In the genomic region with DNA sequence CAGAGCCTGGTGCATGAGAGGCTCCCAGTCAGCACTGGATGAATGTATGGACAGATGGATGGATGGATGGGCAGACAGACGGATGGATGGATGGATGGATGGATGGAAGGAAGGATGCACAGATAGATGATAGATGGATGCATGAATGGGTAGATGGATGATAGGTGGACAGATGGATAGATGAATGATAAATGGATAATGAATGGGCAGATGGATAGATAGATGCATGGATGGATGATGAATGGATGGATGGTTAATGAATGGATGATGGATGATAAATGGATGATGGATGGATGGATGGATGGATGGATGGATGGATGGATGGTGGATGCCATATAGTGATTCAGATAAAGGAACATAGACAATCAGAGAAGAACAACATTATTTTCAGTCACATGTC, we compare ENCODE assay signal across 23 cellular contexts.
A peak's percentile ranks its signal among the peaks of the same experiment; 100 is the strongest.
DNase-seq lines count a peak whose midpoint lies in the region; ATAC-seq, FAIRE-seq and TF ChIP-seq lines count a peak whose summit lies in the region.
"Had no signal": no experiment of that assay in that cellular context is flagged by ENCODE, and none has a peak within 500 bp of the region (broad histone marks: within the 10 kb centered on the region; RNA-seq: fewer than 3 reads in every experiment).

No MANE protein-coding gene starts in this region.

- H4K8ac ChIP-seq in H1 (ENCODE audit: extremely low read depth, insufficient read depth, low read length), result no peak overlapping the region

- no peaks in the 10 kb centered on the region for H4K20me1 ChIP-seq in H1 (replicated peaks in 1 of 2; ENCODE audit: control insufficient read depth in 1 of 2, insufficient read depth in 2 of 2, low read length in 2 of 2)
- H4K20me1 ChIP-seq: BLaER1 had no signal

- peak overlapping the region; percentile 27 for H3K56ac ChIP-seq in H1 (replicated peaks; ENCODE audit: insufficient read length, low read depth, low read length)

- no peak overlapping the region for H3K27ac Mint-ChIP-seq in WTC11
- no peak overlapping the region for H3K27ac Mint-ChIP-seq in Caco-2 (ENCODE audit: unreplicated experiment)
- H3K27ac Mint-ChIP-seq: CD4-positive, CD25-positive, alpha-beta regulatory T cell; CD8-positive, alpha-beta memory T cell had no signal

- H3K23ac ChIP-seq in H1 (ENCODE audit: insufficient read length), result no peak overlapping the region

- H3K27me3 ChIP-seq in H1 (replicated peaks in 1 of 4; ENCODE audit: control insufficient read depth in 3 of 4, extremely low read depth in 1 of 4, insufficient read depth in 3 of 4, low read length in 3 of 4) (peaks cover 0 to 2% (median 0%) of the 10 kb centered on the region in 4 experiments; a peak in 3 of 7 replicates), Caco-2 (replicated peaks; ENCODE audit: control insufficient read depth, insufficient read depth, low read length) (no peaks in the 10 kb centered on the region; the same call in 1 of the 2 replicates)
- H3K27me3 ChIP-seq: BE2C, BLaER1 had no signal

- H4K91ac ChIP-seq in H1 (replicated peaks; ENCODE audit: insufficient read length, low read length), result no peak overlapping the region

- DNase-seq in HEK293T (ENCODE audit: extremely low spot score) (no peak), H1 (ENCODE audit: low read depth in 1 of 2, low spot score in 2 of 2) (no peak), WTC11 (ENCODE audit: low spot score) (no peak), SIG-M5 (lab: John Stamatoyannopoulos, UW) (no peak), Caco-2 (no peak)
- DNase-seq: 8988T; ACHN; BE2C; C1 segment of cervical spinal cord; Calu3; CD4-positive, alpha-beta memory T cell; CD4-positive, CD25-positive, alpha-beta regulatory T cell; CD8-positive, alpha-beta memory T cell; COR-L47; DMS79 treated with DMSO at 0.1 percent for 48 hours; GF-D8 had no signal

- H3K4me1 Mint-ChIP-seq in WTC11 (no peaks in the 10 kb centered on the region), Caco-2 (ENCODE audit: low read depth, unreplicated experiment) (no peaks in the 10 kb centered on the region)
- H3K4me1 Mint-ChIP-seq: CD4-positive, alpha-beta memory T cell; CD4-positive, CD25-positive, alpha-beta regulatory T cell; CD8-positive, alpha-beta memory T cell had no signal

- H2BK5ac ChIP-seq in H1 (ENCODE audit: low read depth, low read length), result no peak overlapping the region

- no peak overlapping the region for H3K14ac ChIP-seq in H1 (ENCODE audit: insufficient read length)

- peaks cover 12 to 15% of the 10 kb centered on the region in 2 experiments for H3K9me3 ChIP-seq in H1 (ENCODE audit: insufficient read depth in 2 of 2, low read depth in 1 of 2, low read length in 1 of 2)
- H3K9me3 ChIP-seq in Caco-2, result peaks cover 4% of the 10 kb centered on the region; the same call in 1 of the 2 replicates
- H3K9me3 ChIP-seq: BE2C had no signal

- no peak for TF ChIP-seq EP300 in H1 (IDR thresholded peaks at IDR 0.05; ENCODE audit: borderline replicate concordance in 1 of 2, low read depth in 2 of 2, low read length in 2 of 2)

- H2BK12ac ChIP-seq in H1 (ENCODE audit: low read depth, low read length), result no peak overlapping the region

- H3K4ac ChIP-seq in H1 (replicated peaks; ENCODE audit: insufficient read length, low read depth, low read length), result no peak overlapping the region

- TF ChIP-seq RAD21 in H1 (IDR thresholded peaks at IDR 0.05 in 1 of 2, conservative IDR thresholded peaks at IDR 0.05 in 1 of 2; ENCODE audit: low read depth in 2 of 2, low read length in 2 of 2), result no peak

- no TSS peak for BruUV-seq in Caco-2 (replicated peaks; lab: Mats Ljungman, UMichigan)

- H3K4me3 ChIP-seq in H1 (ENCODE audit: extremely low read depth in 1 of 4, insufficient read depth in 2 of 4, low read depth in 3 of 4, low read length in 4 of 4) (no peak overlapping the region), Caco-2 (ENCODE audit: low read depth, low read length) (no peak overlapping the region)
- H3K4me3 ChIP-seq: BLaER1 had no signal

- H2AFZ ChIP-seq in H1 (ENCODE audit: low read length), result no peak overlapping the region

- H3K27ac ChIP-seq in H1 (ENCODE audit: low read depth, low read length), result no peak overlapping the region
- H3K27ac ChIP-seq: BLaER1 had no signal

- no peak overlapping the region for H2AK5ac ChIP-seq in H1 (ENCODE audit: low read depth, low read length)

- H3K4me3 Mint-ChIP-seq in WTC11 (no peak overlapping the region), Caco-2 (ENCODE audit: unreplicated experiment) (no peak overlapping the region)
- H3K4me3 Mint-ChIP-seq: CD14-positive monocyte; CD4-positive, alpha-beta memory T cell; CD4-positive, CD25-positive, alpha-beta regulatory T cell had no signal

- H3K27me3 Mint-ChIP-seq in WTC11 (ENCODE audit: low read depth) (peaks cover 58% of the 10 kb centered on the region), Caco-2 (ENCODE audit: insufficient read depth, unreplicated experiment) (peaks cover 16% of the 10 kb centered on the region)

- no peak for FAIRE-seq in H1 (lab: Jason Lieb, UNC)
- FAIRE-seq: A204.1, D721Med, G401.6, GM12891, GM19239 had no signal

- H3K36me3 ChIP-seq in H1 (ENCODE audit: control insufficient read depth in 2 of 4, insufficient read depth in 4 of 4, low read length in 3 of 4) (no peaks in the 10 kb centered on the region), Caco-2 (ENCODE audit: control insufficient read depth, insufficient read depth, low read length) (no peaks in the 10 kb centered on the region)
- H3K36me3 ChIP-seq: BE2C had no signal

- no peak overlapping the region for H2BK120ac ChIP-seq in H1 (replicated peaks; ENCODE audit: low read depth, low read length)

- no peaks in the 10 kb centered on the region; the same call in 1 of the 2 replicates for H3K79me1 ChIP-seq in H1 (ENCODE audit: low read depth, low read length)

- no peak for ATAC-seq in WTC11

- peaks cover 15% of the 10 kb centered on the region for H3K9me3 Mint-ChIP-seq in WTC11
- peaks cover 2% of the 10 kb centered on the region for H3K9me3 Mint-ChIP-seq in Caco-2 (ENCODE audit: unreplicated experiment)

- H2BK20ac ChIP-seq in H1 (ENCODE audit: low read length), result no peak overlapping the region

- intact Hi-C loops in Caco-2 (cut with micrococcal nuclease; ENCODE audit: unreplicated experiment), result no loop called here

- no peaks in the 10 kb centered on the region for H3K4me1 ChIP-seq in H1 (replicated peaks in 1 of 4; ENCODE audit: control insufficient read depth in 3 of 4, insufficient read depth in 4 of 4, low read length in 3 of 4)
- no peaks in the 10 kb centered on the region for H3K4me1 ChIP-seq in Caco-2
- H3K4me1 ChIP-seq: BE2C had no signal

- TF ChIP-seq POLR2A in H1 (IDR thresholded peaks at IDR 0.05; ENCODE audit: control extremely low read depth in 1 of 2, low read depth in 2 of 2, low read length in 2 of 2), result no peak

- H3K79me2 ChIP-seq in H1 (ENCODE audit: control insufficient read depth in 1 of 2, insufficient read depth in 2 of 2, low read length in 2 of 2), result no peaks in the 10 kb centered on the region

- TF ChIP-seq CTCF in H1 (IDR thresholded peaks at IDR 0.05; ENCODE audit: control extremely low read depth in 1 of 3, insufficient read depth in 1 of 3, low read depth in 1 of 3, low read length in 3 of 3), result no peak
- TF ChIP-seq CTCF in WTC11 (IDR thresholded peaks at IDR 0.05), result no peak
- TF ChIP-seq CTCF in Caco-2 (IDR thresholded peaks at IDR 0.05; ENCODE audit: insufficient read depth in 1 of 2, low read depth in 1 of 2, low read length in 1 of 2, severe bottlenecking in 1 of 2, unreplicated experiment in 1 of 2), result no peak

- H3K36me3 Mint-ChIP-seq in WTC11, result peaks cover 3% of the 10 kb centered on the region; the same call in 1 of the 2 replicates
- no peaks in the 10 kb centered on the region for H3K36me3 Mint-ChIP-seq in Caco-2 (ENCODE audit: insufficient read depth, unreplicated experiment)
- H3K36me3 Mint-ChIP-seq: CD14-positive monocyte; CD4-positive, alpha-beta memory T cell; CD4-positive, CD25-positive, alpha-beta regulatory T cell; CD8-positive, alpha-beta memory T cell had no signal

- no peak overlapping the region for H2BK15ac ChIP-seq in H1 (ENCODE audit: low read length)

- no peak overlapping the region for H4K5ac ChIP-seq in H1 (ENCODE audit: insufficient read length, low read depth, low read length)

- H3K18ac ChIP-seq in H1 (ENCODE audit: extremely low read depth, low read length), result no peak overlapping the region

- peaks cover 4% of the 10 kb centered on the region; the same call in 1 of the 2 replicates for H3K23me2 ChIP-seq in H1 (ENCODE audit: low read depth, low read length)

- CTCF ChIA-PET in HEK293T (lab: Yijun Ruan, JAX) (no interaction called here), H1 (lab: Charles Lee; ENCODE audit: partially characterized antibody) (interaction anchor here (1.6 to 2.1 kb wide), 3 partner anchors 18 to 173 kb away, joined by 7 to 11 read pairs (median 7); no protein-coding TSS in a partner anchor), WTC11 (lab: Charles Lee) (interaction anchor here (1.0 to 1.2 kb wide), 2 partner anchors 56 to 128 kb away, joined by 3 to 4 read pairs; no protein-coding TSS in a partner anchor), Caco-2 (lab: Charles Lee) (no interaction called here)

- POLR2A ChIA-PET in HEK293T (lab: Yijun Ruan, JAX) (no interaction called here), H1 (lab: Charles Lee; ENCODE audit: partially characterized antibody) (no interaction called here), WTC11 (lab: Charles Lee) (no interaction called here), Caco-2 (lab: Charles Lee) (no interaction called here)

- no peak overlapping the region for H3K4me2 ChIP-seq in H1 (ENCODE audit: insufficient read depth in 1 of 2, low read depth in 2 of 2, low read length in 2 of 2)
- H3K4me2 ChIP-seq: BLaER1 had no signal

- WGBS in H1 (ENCODE audit: extremely low coverage in 1 of 2, insufficient coverage in 1 of 2, insufficient read length in 1 of 2, insufficient replicate concordance in 2 of 2, low coverage in 1 of 2, low lambda C conversion rate in 2 of 2, missing lambda C conversion rate in 1 of 2), 2 experiments, result 95% methylated on average over 1 of the region's 1 CpG; no CpG with 5 or more reads in 1 of the 2 experiments

- no peak overlapping the region for H3K9ac ChIP-seq in H1 (replicated peaks in 1 of 4; ENCODE audit: extremely low read depth in 1 of 4, low read depth in 3 of 4, low read length in 3 of 4)
- H3K9ac ChIP-seq: BLaER1 had no signal

TF ChIP-seq in H1, 55 proteins besides CTCF, POLR2A, EP300 and RAD21 (continues in another document):
- TF ChIP-seq SUZ12 (IDR thresholded peaks at IDR 0.05; ENCODE audit: low read length) (no peak), RNF2 (IDR thresholded peaks at IDR 0.05; ENCODE audit: borderline replicate concordance, low read depth, low read length, missing control alignments, poor library complexity, severe bottlenecking) (no peak), RFX5 (IDR thresholded peaks at IDR 0.05; ENCODE audit: borderline replicate concordance, low read depth, low read length) (no peak), JUN (IDR thresholded peaks at IDR 0.05; ENCODE audit: low read depth, low read length) (no peak)

TF ChIP-seq in WTC11, 78 proteins besides CTCF, POLR2A, EP300 and RAD21 (continues in another document):
- no peak for TF ChIP-seq RORB (CRISPR knock-in tag; IDR thresholded peaks at IDR 0.05)
- TF ChIP-seq, protein P1, sequence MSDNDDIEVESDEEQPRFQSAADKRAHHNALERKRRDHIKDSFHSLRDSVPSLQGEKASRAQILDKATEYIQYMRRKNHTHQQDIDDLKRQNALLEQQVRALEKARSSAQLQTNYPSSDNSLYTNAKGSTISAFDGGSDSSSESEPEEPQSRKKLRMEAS (CRISPR knock-in tag; IDR thresholded peaks at IDR 0.05), result no peak
- TF ChIP-seq FOXP1 (CRISPR knock-in tag; IDR thresholded peaks at IDR 0.05; ENCODE audit: borderline replicate concordance), result no peak
- no peak for TF ChIP-seq ZNF416 (CRISPR knock-in tag; IDR thresholded peaks at IDR 0.05)

Comparison
In these comparisons a context has a peak if more than half of its experiments do, and no peak if none do; other contexts are left out.
1. CTCF ChIA-PET loops: an anchor here in H1 (1.6 to 2.1 kb wide) and WTC11 (1.0 to 1.2 kb wide); none called in HEK293T and Caco-2.